In genomic region chr9:137199411-137200121, GRCh38 we compare ENCODE assay signal across 8 cellular contexts. TPM values are rescaled to one million over a fixed set of nuclear protein-coding genes. Genes with fewer than 3 reads are reported as not detected.
DNase-seq lines count a peak whose midpoint lies in the region; ATAC-seq and TF ChIP-seq lines count a peak whose summit lies in the region.

No MANE protein-coding gene starts in this region.

- no peak for TF ChIP-seq EP300 in gastroesophageal sphincter (IDR thresholded peaks at IDR 0.05)

- peaks cover 8% of the 10 kb centered on the region for H3K27me3 Mint-ChIP-seq in GM23338 (ENCODE audit: insufficient read depth, low read depth, poor library complexity)

- peak overlapping the region; percentile 87 for H3K4me2 ChIP-seq in GM23338
- peak overlapping the region; percentile 83 for H3K4me2 ChIP-seq in skeletal muscle satellite cell (ENCODE audit: low read length)

- no peaks in the 10 kb centered on the region for H3K9me2 ChIP-seq in GM23338 (ENCODE audit: insufficient read depth)

- H3K27ac Mint-ChIP-seq in GM23338, result no peak overlapping the region

- H3K27ac ChIP-seq in GM23338 (ENCODE audit: low read depth) (no peak overlapping the region), VCaP (peak overlapping the region; percentile 97), gastroesophageal sphincter (peak overlapping the region in 2 of 4 donors; percentile 70 to 85)

- TF ChIP-seq CTCF in GM23338 (conservative IDR thresholded peaks at IDR 0.05; ENCODE audit: low read depth in 2 of 2) (no peak), VCaP (conservative IDR thresholded peaks at IDR 0.05) (no peak), gastroesophageal sphincter (IDR thresholded peaks at IDR 0.05) (no peak)

- DNase-seq in GM23338 (ENCODE audit: low spot score) (peak; percentile 47), D341Med (ENCODE audit: low spot score) (no peak), HUDEP-2 (lab: John Stamatoyannopoulos, UW; ENCODE audit: unreplicated experiment in 76 of 76) (no peak), NCI-H446 (lab: John Stamatoyannopoulos, UW) (no peak)

- H3F3A ChIP-seq in GM23338 (replicated peaks; ENCODE audit: low read depth), result peaks cover 15% of the 10 kb centered on the region; the same call in 1 of the 2 replicates

- H3K4me3 Mint-ChIP-seq in GM23338, result peak overlapping the region; percentile 82

- no peak for TF ChIP-seq POLR2A in gastroesophageal sphincter (IDR thresholded peaks at IDR 0.05)

- H3K36me3 Mint-ChIP-seq in GM23338 (ENCODE audit: low read depth), result no peaks in the 10 kb centered on the region; the same call in 2 of the 3 replicates

- peak overlapping the region; percentile 44 for H3K9ac ChIP-seq in skeletal muscle satellite cell (ENCODE audit: low read depth, low read length)

- no peak for ATAC-seq in GM23338
- ATAC-seq in gastroesophageal sphincter, result no peak
- no peak for ATAC-seq in HG02588 (IDR thresholded peaks at IDR 0.05; ENCODE audit: unreplicated experiment)

- peaks cover 7% of the 10 kb centered on the region for H4K20me1 ChIP-seq in GM23338 (replicated peaks; ENCODE audit: insufficient read depth)

- no peaks in the 10 kb centered on the region for H3K9me3 ChIP-seq in gastroesophageal sphincter
- no peaks in the 10 kb centered on the region for H3K9me3 ChIP-seq in skeletal muscle satellite cell (replicated peaks; ENCODE audit: low read length)

- no peak overlapping the region for H2AFZ ChIP-seq in GM23338

- H3K27me3 ChIP-seq in GM23338 (ENCODE audit: insufficient read depth) (no peaks in the 10 kb centered on the region), gastroesophageal sphincter (no peaks in the 10 kb centered on the region), skeletal muscle satellite cell (ENCODE audit: control insufficient read depth, insufficient read depth, low read length) (no peaks in the 10 kb centered on the region)

- peaks cover 32% of the 10 kb centered on the region for H3K4me1 Mint-ChIP-seq in GM23338

- H3K79me2 ChIP-seq in GM23338 (replicated peaks; ENCODE audit: insufficient read depth), result peaks cover 69% of the 10 kb centered on the region

- H3K4me1 ChIP-seq in GM23338 (ENCODE audit: insufficient read depth) (peaks cover 19% of the 10 kb centered on the region), gastroesophageal sphincter (peaks cover 0 to 86% (median 39%) of the 10 kb centered on the region in 3 donors), skeletal muscle satellite cell (ENCODE audit: control insufficient read depth, insufficient read depth, low read length) (peaks cover 38% of the 10 kb centered on the region)

- WGBS in gastroesophageal sphincter (ENCODE audit: low coverage in 1 of 2), 2 donors, result no CpG with 5 or more reads among the region's 51 CpGs

- H3K36me3 ChIP-seq in GM23338 (ENCODE audit: insufficient read depth), result no peaks in the 10 kb centered on the region
- H3K36me3 ChIP-seq in gastroesophageal sphincter, result no peaks in the 10 kb centered on the region
- H3K36me3 ChIP-seq in skeletal muscle satellite cell (ENCODE audit: insufficient read depth, low read length), result no peaks in the 10 kb centered on the region

- H3K4me3 ChIP-seq in GM23338, result peak overlapping the region; percentile 55
- peak overlapping the region; percentile 20 to 68 for H3K4me3 ChIP-seq in gastroesophageal sphincter
- H3K4me3 ChIP-seq in skeletal muscle satellite cell (ENCODE audit: low read length), result peak overlapping the region; percentile 84

- no peaks in the 10 kb centered on the region; the same call in 2 of the 3 replicates for H3K9me3 Mint-ChIP-seq in GM23338

TF ChIP-seq in GM23338, 12 proteins besides CTCF, POLR2A, EP300 and RAD21 (continues in another document):
- no peak for TF ChIP-seq JUNB (IDR thresholded peaks at IDR 0.05; ENCODE audit: unreplicated experiment)
- TF ChIP-seq ZNF331 (CRISPR knock-in tag; IDR thresholded peaks at IDR 0.05; ENCODE audit: low read depth), result no peak
- no peak for TF ChIP-seq ZNF462 (CRISPR knock-in tag; IDR thresholded peaks at IDR 0.05)
- TF ChIP-seq EZH2phosphoT487 (IDR thresholded peaks at IDR 0.05; ENCODE audit: unreplicated experiment), result no peak
- no peak for TF ChIP-seq STAT1 (IDR thresholded peaks at IDR 0.05; ENCODE audit: unreplicated experiment)
- no peak for TF ChIP-seq POLR2AphosphoS5 (IDR thresholded peaks at IDR 0.05; ENCODE audit: low read depth)
- no peak for TF ChIP-seq EZH2 (IDR thresholded peaks at IDR 0.05; ENCODE audit: low read depth, unreplicated experiment)
- TF ChIP-seq NANOG (IDR thresholded peaks at IDR 0.05; ENCODE audit: borderline replicate concordance), result no peak
- TF ChIP-seq ZNF114 (CRISPR knock-in tag; IDR thresholded peaks at IDR 0.05), result no peak

RNA-seq across cellular contexts. Expression of gene TPRN, which starts 1.0 kb away (rescaled TPM):
- total RNA-seq in GM23338 (2014; rRNA removed; shearing (Covaris generic)), result 29.2 and 29.3 TPM in 2 replicates
- 6.4 and 9.1 TPM in 2 replicates for polyA plus RNA-seq in GM23338 (2016; fragmentation: Nextera tagmentation; extraction: Ambion mirVana)
- 10 to 100 TPM in 1 of 4 donors, 1 to 10 TPM in 3; 3.6 to 11.6 (median 6.1) TPM for total RNA-seq in gastroesophageal sphincter
- total RNA-seq in skeletal muscle satellite cell (2012; rRNA removed), result 7.9 and 8.6 TPM in 2 replicates

RNA-seq across cellular contexts. Expression of gene TMEM203, which starts 5.9 kb away (rescaled TPM):
- 43.2 and 53.4 TPM in 2 replicates for total RNA-seq in GM23338 (2014; rRNA removed; shearing (Covaris generic))
- polyA plus RNA-seq in GM23338 (2016; fragmentation: Nextera tagmentation; extraction: Ambion mirVana), result 32.7 and 37.4 TPM in 2 replicates
- total RNA-seq in gastroesophageal sphincter, result 10 to 100 TPM; 21.9 to 36.1 (median 29.1) TPM
- total RNA-seq in skeletal muscle satellite cell (2012; rRNA removed), result 29.9 and 31.5 TPM in 2 replicates

RNA-seq across cellular contexts. Expression of gene NDOR1, which starts 5.9 kb away (rescaled TPM):
- 25.4 and 38.1 TPM in 2 replicates for total RNA-seq in GM23338 (2014; rRNA removed; shearing (Covaris generic))
- 19.4 and 19.7 TPM in 2 replicates for polyA plus RNA-seq in GM23338 (2016; fragmentation: Nextera tagmentation; extraction: Ambion mirVana)
- total RNA-seq in gastroesophageal sphincter, result 1 to 10 TPM; 4.6 to 9.8 (median 7.6) TPM
- total RNA-seq in skeletal muscle satellite cell (2012; rRNA removed), result 6.8 and 7.4 TPM in 2 replicates

RNA-seq across cellular contexts. Expression of gene SSNA1, which starts 11.1 kb away (rescaled TPM):
- total RNA-seq in GM23338 (2014; rRNA removed; shearing (Covaris generic)), result 91.5 and 132 TPM in 2 replicates
- 154 TPM in 2 replicates for polyA plus RNA-seq in GM23338 (2016; fragmentation: Nextera tagmentation; extraction: Ambion mirVana)
- total RNA-seq in gastroesophageal sphincter, result 10 to 100 TPM; 56.8 to 99.0 (median 73.8) TPM
- total RNA-seq in skeletal muscle satellite cell (2012; rRNA removed), result 64.6 and 103 TPM in 2 replicates

RNA-seq across cellular contexts. Expression of gene ANAPC2, which starts 11.2 kb away (rescaled TPM):
- total RNA-seq in GM23338 (2014; rRNA removed; shearing (Covaris generic)), result 41.5 and 42.9 TPM in 2 replicates
- polyA plus RNA-seq in GM23338 (2016; fragmentation: Nextera tagmentation; extraction: Ambion mirVana), result 16.4 and 19.2 TPM in 2 replicates
- 10 to 100 TPM; 11.9 to 32.1 (median 23.7) TPM for total RNA-seq in gastroesophageal sphincter
- 17.5 and 21.5 TPM in 2 replicates for total RNA-seq in skeletal muscle satellite cell (2012; rRNA removed)
